In genomic region chr6:38404900-38405556, GRCh38 we compare ENCODE assay signal across 13 cellular contexts.
DNase-seq lines count a peak whose midpoint lies in the region; ATAC-seq and TF ChIP-seq lines count a peak whose summit lies in the region.
"Had no signal": no experiment of that assay in that cellular context is flagged by ENCODE, and none has a peak within 500 bp of the region (broad histone marks: within the 10 kb centered on the region; RNA-seq: fewer than 3 reads in every experiment).

No MANE protein-coding gene starts in this region.

- H3K27ac ChIP-seq in right lobe of liver (peak overlapping the region in 2 of 3 donors; percentile 33 to 65), osteoblast (ENCODE audit: low read depth, low read length) (no peak overlapping the region), gastroesophageal sphincter (no peak overlapping the region)
- H3K27ac ChIP-seq: C4-2B had no signal

- 20% methylated on average over 3 of the region's 3 CpGs for WGBS in right lobe of liver (ENCODE audit: insufficient coverage, low coverage, low lambda C conversion rate, missing lambda C conversion rate)
- WGBS in gastroesophageal sphincter (ENCODE audit: low coverage in 1 of 2), 2 donors, result 67 to 76% methylated on average over 3 of the region's 3 CpGs

- no peak for TF ChIP-seq CTCF in AG10803 (conservative IDR thresholded peaks at IDR 0.05; ENCODE audit: low read length)
- TF ChIP-seq CTCF in LNCaP clone FGC (IDR thresholded peaks at IDR 0.05; ENCODE audit: control insufficient read depth, extremely low read depth, insufficient read depth), result no peak
- TF ChIP-seq CTCF in choroid plexus epithelial cell (conservative IDR thresholded peaks at IDR 0.05; ENCODE audit: low read depth, low read length), result no peak
- TF ChIP-seq CTCF in right lobe of liver (IDR thresholded peaks at IDR 0.05), result no peak
- TF ChIP-seq CTCF in osteoblast (IDR thresholded peaks at IDR 0.05; ENCODE audit: extremely low read depth, low read depth, low read length), result no peak
- TF ChIP-seq CTCF in gastroesophageal sphincter (IDR thresholded peaks at IDR 0.05), result no peak

- DNase-seq in AG10803 (ENCODE audit: low read depth), result peak; percentile 33
- DNase-seq in LNCaP clone FGC (ENCODE audit: low read depth), result peak; percentile 28
- DNase-seq in choroid plexus epithelial cell (ENCODE audit: low read depth), result peak; percentile 56
- peak in 2 of 3 donors; percentile 26 to 67 for DNase-seq in right lobe of liver
- no peak for DNase-seq in RKO (ENCODE audit: low spot score)
- DNase-seq in osteoblast (ENCODE audit: insufficient read length, low spot score, missing footprints), result no peak
- no peak for DNase-seq in NCI-H2171 (lab: John Stamatoyannopoulos, UW)
- DNase-seq: activated CD8-positive, alpha-beta memory T cell treated with anti-CD3 and anti-CD28 coated beads, Interleukin-2, amount 50 U/mL, for 48 hours; foreskin melanocyte; KBM-7 had no signal

- no peak overlapping the region for H2AFZ ChIP-seq in osteoblast (ENCODE audit: low read length)

- no peaks in the 10 kb centered on the region for H3K9me3 ChIP-seq in right lobe of liver
- H3K9me3 ChIP-seq in osteoblast (ENCODE audit: low read depth, low read length), result no peaks in the 10 kb centered on the region
- H3K9me3 ChIP-seq in gastroesophageal sphincter, result no peaks in the 10 kb centered on the region

- no peak overlapping the region for H3K4me3 ChIP-seq in AG10803 (ENCODE audit: low read length)
- no peak overlapping the region for H3K4me3 ChIP-seq in LNCaP clone FGC (ENCODE audit: low read depth, low read length)
- H3K4me3 ChIP-seq in choroid plexus epithelial cell (ENCODE audit: low read depth, low read length), result no peak overlapping the region
- peak overlapping the region in 2 of 3 donors; percentile 20 for H3K4me3 ChIP-seq in right lobe of liver
- no peak overlapping the region for H3K4me3 ChIP-seq in osteoblast (ENCODE audit: insufficient read depth, low read length)
- no peak overlapping the region for H3K4me3 ChIP-seq in gastroesophageal sphincter
- H3K4me3 ChIP-seq: lung had no signal

- TF ChIP-seq POLR2A in right lobe of liver (IDR thresholded peaks at IDR 0.05) (no peak), gastroesophageal sphincter (IDR thresholded peaks at IDR 0.05) (no peak)

- H3K79me2 ChIP-seq in osteoblast (ENCODE audit: insufficient read depth, low read length), result no peaks in the 10 kb centered on the region

- intact Hi-C loops in right lobe of liver (cut with DNase I), result no loop called here

- H3K36me3 ChIP-seq in right lobe of liver, result no peaks in the 10 kb centered on the region
- no peaks in the 10 kb centered on the region for H3K36me3 ChIP-seq in osteoblast (ENCODE audit: insufficient read depth, low read length)
- no peaks in the 10 kb centered on the region for H3K36me3 ChIP-seq in gastroesophageal sphincter

- H4K20me1 ChIP-seq in osteoblast (ENCODE audit: insufficient read depth, low read length), result no peaks in the 10 kb centered on the region

- H3K4me2 ChIP-seq in osteoblast (ENCODE audit: insufficient read depth, low read length), result no peak overlapping the region

- ATAC-seq in right lobe of liver (peak; percentile 84 to 92 (median 90)), gastroesophageal sphincter (no peak)

- H3K27me3 ChIP-seq in right lobe of liver, result no peaks in the 10 kb centered on the region
- H3K27me3 ChIP-seq in osteoblast (ENCODE audit: insufficient read depth, low read length), result no peaks in the 10 kb centered on the region
- H3K27me3 ChIP-seq in gastroesophageal sphincter, result no peaks in the 10 kb centered on the region

- no peak for TF ChIP-seq EP300 in gastroesophageal sphincter (IDR thresholded peaks at IDR 0.05)

- H3K4me1 ChIP-seq in right lobe of liver (peaks cover 0 to 39% (median 12%) of the 10 kb centered on the region in 4 donors), osteoblast (ENCODE audit: insufficient read depth, low read length) (peaks cover 10% of the 10 kb centered on the region), gastroesophageal sphincter (peaks cover 0 to 19% (median 0%) of the 10 kb centered on the region in 3 donors)

Comparison
In these comparisons a context has a peak if more than half of its experiments do, and no peak if none do; other contexts are left out.
1. DNase-seq: peak in AG10803 (single experiment), LNCaP clone FGC (single experiment), choroid plexus epithelial cell (single experiment) and right lobe of liver (2 of 3); none in RKO (single experiment), osteoblast (single experiment) and NCI-H2171 (single experiment).
2. H3K4me3 ChIP-seq: peak in right lobe of liver (2 of 3); none in AG10803 (single experiment), LNCaP clone FGC (single experiment), choroid plexus epithelial cell (single experiment), osteoblast (single experiment) and gastroesophageal sphincter (0 of 2).
3. H3K27ac ChIP-seq: peak in right lobe of liver (2 of 3); none in osteoblast (single experiment) and gastroesophageal sphincter (0 of 4).